In the genomic region with DNA sequence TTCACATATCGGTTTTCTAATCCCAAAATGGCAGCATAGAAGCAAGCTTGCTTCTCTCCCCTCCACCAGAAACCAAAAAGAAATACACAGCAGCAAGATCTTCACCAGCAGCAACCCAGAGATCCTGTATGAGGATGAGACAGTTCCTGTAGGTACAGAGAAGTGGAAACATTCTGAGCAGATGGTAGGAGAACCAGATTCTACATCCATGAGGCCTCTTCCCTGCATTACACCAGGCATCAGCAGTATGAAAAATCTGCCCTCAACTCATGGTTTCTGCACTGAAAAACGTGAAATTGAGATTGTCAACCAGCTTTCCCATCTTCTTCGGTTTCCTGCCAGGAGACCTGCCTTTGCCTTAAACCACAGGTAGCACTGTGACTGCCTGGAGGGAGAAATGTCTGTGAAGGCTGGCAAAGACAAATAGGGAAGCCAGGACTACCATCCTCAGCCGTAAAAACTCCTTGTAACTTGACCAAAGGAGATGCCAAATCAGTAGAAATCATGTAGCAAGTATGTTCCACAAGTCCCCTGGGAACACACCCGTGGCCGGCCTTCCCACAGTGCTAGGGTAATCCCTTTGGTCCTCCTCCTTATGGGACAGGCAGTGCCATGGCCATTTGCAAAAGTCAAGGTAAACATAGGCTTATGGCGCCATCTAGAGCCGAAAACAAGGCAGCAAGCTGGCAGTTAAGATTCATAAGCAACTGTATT, we compare ENCODE assay signal across 2 cellular contexts.
TF ChIP-seq lines count a peak whose summit lies in the region.

No MANE protein-coding gene starts in this region.

TF ChIP-seq in SK-N-SH, 30 proteins besides CTCF, POLR2A, EP300 and RAD21:
- TF ChIP-seq IRF3 (IDR thresholded peaks at IDR 0.05; ENCODE audit: low read depth, low read length) (no peak), FOSL2 (IDR thresholded peaks at IDR 0.05; ENCODE audit: borderline replicate concordance, low read depth) (no peak), CHD2 (IDR thresholded peaks at IDR 0.05; ENCODE audit: low read length, partially characterized antibody) (no peak), PBX3 (IDR thresholded peaks at IDR 0.05) (no peak), TEAD4 (IDR thresholded peaks at IDR 0.05; ENCODE audit: borderline replicate concordance, insufficient read depth) (no peak), REST (IDR thresholded peaks at IDR 0.05; ENCODE audit: low read depth, low read length) (no peak), SMC3 (IDR thresholded peaks at IDR 0.05; ENCODE audit: low read depth, low read length) (peak; percentile 74)

TF ChIP-seq in K562, 482 proteins besides CTCF, POLR2A, EP300 and RAD21:
- TF ChIP-seq CC2D1A (IDR thresholded peaks at IDR 0.05) (peak; percentile 88), STAG1 (CRISPR knock-in tag; IDR thresholded peaks at IDR 0.05; ENCODE audit: borderline replicate concordance) (peak; percentile 90; the same call in 1 of the 2 replicates), CREM (IDR thresholded peaks at IDR 0.05; ENCODE audit: low read depth) (peak; percentile 38; the same call in 1 of the 2 replicates), XRCC5 (IDR thresholded peaks at IDR 0.05; ENCODE audit: low read depth, low read length) (0 out of 2 replicates have a peak, but pooled peaks have one; percentile 31), MYC (IDR thresholded peaks at IDR 0.05; ENCODE audit: low read depth, low read length) (0 out of 2 replicates have a peak, but pooled peaks have one; percentile 43), MYC (CRISPR knock-in tag; IDR thresholded peaks at IDR 0.05; ENCODE audit: borderline replicate concordance, low read depth) (no peak), UBTF (IDR thresholded peaks at IDR 0.05; ENCODE audit: borderline replicate concordance in 1 of 2, low read depth in 2 of 2, low read length in 2 of 2) (peak in 1 of 2 experiments; percentile 63; a peak in 1 of 4 replicates), ZNF589 (CRISPR knock-in tag; IDR thresholded peaks at IDR 0.05; ENCODE audit: low read depth) (0 out of 2 replicates have a peak, but pooled peaks have one; percentile 22), TEAD4 (IDR thresholded peaks at IDR 0.05; ENCODE audit: low read length) (peak; percentile 4; the same call in 1 of the 2 replicates), TEAD4 (CRISPR knock-in tag; IDR thresholded peaks at IDR 0.05; ENCODE audit: borderline replicate concordance) (no peak), SAP30 (IDR thresholded peaks at IDR 0.05; ENCODE audit: borderline replicate concordance, insufficient read depth, low read depth, low read length, poor library complexity, severe bottlenecking) (no peak), SP1 (CRISPR knock-in tag; IDR thresholded peaks at IDR 0.05) (0 out of 2 replicates have a peak, but pooled peaks have one; percentile 34), MAZ (CRISPR knock-in tag; conservative IDR thresholded peaks at IDR 0.05 in 1 of 2, IDR thresholded peaks at IDR 0.05 in 1 of 2) (peak in 1 of 2 experiments; percentile 39; a peak in 1 of 4 replicates), YY1 (IDR thresholded peaks at IDR 0.05; ENCODE audit: borderline replicate concordance in 1 of 3, control insufficient read depth in 1 of 3, extremely low read depth in 1 of 3, insufficient read depth in 3 of 3, insufficient read length in 1 of 3, insufficient replicate concordance in 2 of 3, low read depth in 1 of 3, low read length in 2 of 3) (peak in 1 of 3 experiments; percentile 77), ZNF175 (CRISPR knock-in tag; IDR thresholded peaks at IDR 0.05; ENCODE audit: low read depth) (0 out of 2 replicates have a peak, but pooled peaks have one; percentile 9), ATF1 (CRISPR knock-in tag; IDR thresholded peaks at IDR 0.05) (no peak), ATF1 (tag; IDR thresholded peaks at IDR 0.05) (0 out of 2 replicates have a peak, but pooled peaks have one; percentile 26), ARID2 (IDR thresholded peaks at IDR 0.05) (peak; percentile 83), JUN (IDR thresholded peaks at IDR 0.05; ENCODE audit: borderline replicate concordance, low read depth, low read length) (0 out of 2 replicates have a peak, but pooled peaks have one; percentile 28), JUN (CRISPR knock-in tag; IDR thresholded peaks at IDR 0.05; ENCODE audit: borderline replicate concordance) (no peak), ZNF324 (CRISPR knock-in tag; IDR thresholded peaks at IDR 0.05) (no peak), SPI1 (IDR thresholded peaks at IDR 0.05; ENCODE audit: borderline replicate concordance, low read depth, low read length) (0 out of 2 replicates have a peak, but pooled peaks have one; percentile 11), CHAMP1 (IDR thresholded peaks at IDR 0.05) (peak; percentile 79), ZNF780A (CRISPR knock-in tag; IDR thresholded peaks at IDR 0.05) (no peak), RCOR1 (IDR thresholded peaks at IDR 0.05; ENCODE audit: borderline replicate concordance in 1 of 2, low read depth in 2 of 2, low read length in 2 of 2) (peak in 1 of 2 experiments; percentile 36; a peak in 1 of 4 replicates), CTBP1 (IDR thresholded peaks at IDR 0.05; ENCODE audit: borderline replicate concordance) (0 out of 2 replicates have a peak, but pooled peaks have one; percentile 47), BRD9 (IDR thresholded peaks at IDR 0.05; ENCODE audit: low read depth, partially characterized antibody) (peak; percentile 28), HNRNPH1 (optimal IDR thresholded peaks at IDR 0.05; ENCODE audit: low read depth, low read length) (no peak), DEAF1 (CRISPR knock-in tag; IDR thresholded peaks at IDR 0.05) (peak; percentile 90), ZBTB33 (CRISPR knock-in tag; IDR thresholded peaks at IDR 0.05) (peak; percentile 17; the same call in 1 of the 2 replicates), SMC3 (conservative IDR thresholded peaks at IDR 0.05; ENCODE audit: insufficient read depth, low read depth, low read length) (peak; percentile 88), HMBOX1 (IDR thresholded peaks at IDR 0.05) (no peak), CBX5 (IDR thresholded peaks at IDR 0.05; ENCODE audit: borderline replicate concordance, low read depth) (peak; percentile 13; the same call in 1 of the 2 replicates)
- TF ChIP-seq, protein P1, sequence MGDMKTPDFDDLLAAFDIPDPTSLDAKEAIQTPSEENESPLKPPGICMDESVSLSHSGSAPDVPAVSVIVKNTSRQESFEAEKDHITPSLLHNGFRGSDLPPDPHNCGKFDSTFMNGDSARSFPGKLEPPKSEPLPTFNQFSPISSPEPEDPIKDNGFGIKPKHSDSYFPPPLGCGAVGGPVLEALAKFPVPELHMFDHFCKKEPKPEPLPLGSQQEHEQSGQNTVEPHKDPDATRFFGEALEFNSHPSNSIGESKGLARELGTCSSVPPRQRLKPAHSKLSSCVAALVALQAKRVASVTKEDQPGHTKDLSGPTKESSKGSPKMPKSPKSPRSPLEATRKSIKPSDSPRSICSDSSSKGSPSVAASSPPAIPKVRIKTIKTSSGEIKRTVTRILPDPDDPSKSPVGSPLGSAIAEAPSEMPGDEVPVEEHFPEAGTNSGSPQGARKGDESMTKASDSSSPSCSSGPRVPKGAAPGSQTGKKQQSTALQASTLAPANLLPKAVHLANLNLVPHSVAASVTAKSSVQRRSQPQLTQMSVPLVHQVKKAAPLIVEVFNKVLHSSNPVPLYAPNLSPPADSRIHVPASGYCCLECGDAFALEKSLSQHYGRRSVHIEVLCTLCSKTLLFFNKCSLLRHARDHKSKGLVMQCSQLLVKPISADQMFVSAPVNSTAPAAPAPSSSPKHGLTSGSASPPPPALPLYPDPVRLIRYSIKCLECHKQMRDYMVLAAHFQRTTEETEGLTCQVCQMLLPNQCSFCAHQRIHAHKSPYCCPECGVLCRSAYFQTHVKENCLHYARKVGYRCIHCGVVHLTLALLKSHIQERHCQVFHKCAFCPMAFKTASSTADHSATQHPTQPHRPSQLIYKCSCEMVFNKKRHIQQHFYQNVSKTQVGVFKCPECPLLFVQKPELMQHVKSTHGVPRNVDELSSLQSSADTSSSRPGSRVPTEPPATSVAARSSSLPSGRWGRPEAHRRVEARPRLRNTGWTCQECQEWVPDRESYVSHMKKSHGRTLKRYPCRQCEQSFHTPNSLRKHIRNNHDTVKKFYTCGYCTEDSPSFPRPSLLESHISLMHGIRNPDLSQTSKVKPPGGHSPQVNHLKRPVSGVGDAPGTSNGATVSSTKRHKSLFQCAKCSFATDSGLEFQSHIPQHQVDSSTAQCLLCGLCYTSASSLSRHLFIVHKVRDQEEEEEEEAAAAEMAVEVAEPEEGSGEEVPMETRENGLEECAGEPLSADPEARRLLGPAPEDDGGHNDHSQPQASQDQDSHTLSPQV (IDR thresholded peaks at IDR 0.05): peak; percentile 70
- TF ChIP-seq, protein P2, sequence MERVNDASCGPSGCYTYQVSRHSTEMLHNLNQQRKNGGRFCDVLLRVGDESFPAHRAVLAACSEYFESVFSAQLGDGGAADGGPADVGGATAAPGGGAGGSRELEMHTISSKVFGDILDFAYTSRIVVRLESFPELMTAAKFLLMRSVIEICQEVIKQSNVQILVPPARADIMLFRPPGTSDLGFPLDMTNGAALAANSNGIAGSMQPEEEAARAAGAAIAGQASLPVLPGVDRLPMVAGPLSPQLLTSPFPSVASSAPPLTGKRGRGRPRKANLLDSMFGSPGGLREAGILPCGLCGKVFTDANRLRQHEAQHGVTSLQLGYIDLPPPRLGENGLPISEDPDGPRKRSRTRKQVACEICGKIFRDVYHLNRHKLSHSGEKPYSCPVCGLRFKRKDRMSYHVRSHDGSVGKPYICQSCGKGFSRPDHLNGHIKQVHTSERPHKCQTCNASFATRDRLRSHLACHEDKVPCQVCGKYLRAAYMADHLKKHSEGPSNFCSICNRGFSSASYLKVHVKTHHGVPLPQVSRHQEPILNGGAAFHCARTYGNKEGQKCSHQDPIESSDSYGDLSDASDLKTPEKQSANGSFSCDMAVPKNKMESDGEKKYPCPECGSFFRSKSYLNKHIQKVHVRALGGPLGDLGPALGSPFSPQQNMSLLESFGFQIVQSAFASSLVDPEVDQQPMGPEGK (CRISPR knock-in tag; IDR thresholded peaks at IDR 0.05; ENCODE audit: borderline replicate concordance): no peak
